In genomic region chr21:44817506-44817880, GRCh38 we compare ENCODE assay signal across 8 cellular contexts. TPM values are rescaled to one million over a fixed set of nuclear protein-coding genes. Genes with fewer than 3 reads are reported as not detected.
DNase-seq lines count a peak whose midpoint lies in the region; ATAC-seq and TF ChIP-seq lines count a peak whose summit lies in the region.

No MANE protein-coding gene starts in this region.

- peak overlapping the region; percentile 33 for H3K27ac Mint-ChIP-seq in activated CD4-positive, alpha-beta memory T cell treated with anti-CD3 and anti-CD28 coated beads for 36 hours

- no peaks in the 10 kb centered on the region for H3K27me3 Mint-ChIP-seq in activated CD4-positive, alpha-beta memory T cell treated with anti-CD3 and anti-CD28 coated beads for 36 hours

- WGBS in right lobe of liver (ENCODE audit: insufficient coverage, low coverage, low lambda C conversion rate, missing lambda C conversion rate), result 0% methylated on average over 2 of the region's 43 CpGs

- H3K36me3 Mint-ChIP-seq in activated CD4-positive, alpha-beta memory T cell treated with anti-CD3 and anti-CD28 coated beads for 36 hours, result peaks cover 3% of the 10 kb centered on the region

- POLR2A ChIA-PET in activated CD4-positive, alpha-beta memory T cell treated with anti-CD3 and anti-CD28 coated beads for 36 hours (lab: Charles Lee), result interaction anchor here (0.6 to 1.1 kb wide), 2 partner anchors 16 to 56 kb away, joined by 6 to 9 read pairs; partner anchors contain the start of genes PTTG1IP and UBE2G2

- ATAC-seq in GM19043 (IDR thresholded peaks at IDR 0.05; ENCODE audit: low read depth, unreplicated experiment) (peak; percentile 64), HG03354 (IDR thresholded peaks at IDR 0.05; ENCODE audit: poor library complexity, severe bottlenecking, unreplicated experiment) (peak; percentile 69), right lobe of liver (peak; percentile 90 to 98 (median 96))

- no peaks in the 10 kb centered on the region for H3K27me3 ChIP-seq in right lobe of liver

- H3K9me3 Mint-ChIP-seq in activated CD4-positive, alpha-beta memory T cell treated with anti-CD3 and anti-CD28 coated beads for 36 hours, result peaks cover 17% of the 10 kb centered on the region

- TF ChIP-seq CTCF in AG09319 (IDR thresholded peaks at IDR 0.05; ENCODE audit: low read depth, low read length) (no peak), right lobe of liver (IDR thresholded peaks at IDR 0.05) (no peak)

- CTCF ChIA-PET in activated CD4-positive, alpha-beta memory T cell treated with anti-CD3 and anti-CD28 coated beads for 36 hours (lab: Charles Lee), result interaction anchor here (0.6 to 1.0 kb wide), 4 partner anchors 16 to 114 kb away, joined by 3 to 11 read pairs (median 4); partner anchors contain the start of gene UBE2G2

- peaks cover 0 to 8% (median 2%) of the 10 kb centered on the region in 4 donors for H3K4me1 ChIP-seq in right lobe of liver

- H3K27ac ChIP-seq in right lobe of liver, result peak overlapping the region in 1 of 3 donors; percentile 71

- no peak for TF ChIP-seq POLR2A in right lobe of liver (IDR thresholded peaks at IDR 0.05)

- intact Hi-C loops in activated CD4-positive, alpha-beta memory T cell treated with anti-CD3 and anti-CD28 coated beads for 36 hours (cut with micrococcal nuclease), result loop anchor here (1.0 to 5.0 kb wide), 4 partner anchors 16 to 265 kb away; partner anchors contain the start of genes PTTG1IP and UBE2G2
- intact Hi-C loops in right lobe of liver (cut with DNase I), result loop anchor here in 1 of 2 donors (10.0 kb wide), 1 partner anchor 117 kb away; no protein-coding TSS in a partner anchor

- peaks cover 0 to 1% (median 0%) of the 10 kb centered on the region in 4 donors for H3K9me3 ChIP-seq in right lobe of liver

- peak overlapping the region; percentile 72 for H3K4me3 Mint-ChIP-seq in activated CD4-positive, alpha-beta memory T cell treated with anti-CD3 and anti-CD28 coated beads for 36 hours

- H3K4me3 ChIP-seq in right lobe of liver, result peak overlapping the region; percentile 63 to 67 (median 65)

- peaks cover 11% of the 10 kb centered on the region for H3K4me1 Mint-ChIP-seq in activated CD4-positive, alpha-beta memory T cell treated with anti-CD3 and anti-CD28 coated beads for 36 hours (ENCODE audit: low read depth)

- DNase-seq in AG09319 (ENCODE audit: extremely low read depth, low read depth) (peak; percentile 79), NCI-H526 (lab: John Stamatoyannopoulos, UW) (peak; percentile 17 to 87), dermis microvascular lymphatic vessel endothelial cell (ENCODE audit: low read depth in 2 of 2) (peak; percentile 60 to 92), right lobe of liver (peak; percentile 95 to 96 (median 96))
- peak; percentile 95 for DNase-seq in activated CD4-positive, alpha-beta memory T cell treated with anti-CD3 and anti-CD28 coated beads for 36 hours
- peak; percentile 89 for DNase-seq in stimulated activated CD4-positive, alpha-beta T cell treated with anti-CD3 and anti-CD28 coated beads, Interleukin-2, amount 100 ng/mL, for 4 hours (ENCODE audit: low read depth)

- peaks cover 0 to 2% (median under 1%) of the 10 kb centered on the region in 4 donors for H3K36me3 ChIP-seq in right lobe of liver

RNA-seq across cellular contexts. Expression of gene SUMO3, which starts 0.4 kb away (rescaled TPM):
- total RNA-seq in activated CD4-positive, alpha-beta memory T cell treated with anti-CD3 and anti-CD28 coated beads for 36 hours, result 10 to 100 TPM; 77.2 to 77.6 TPM
- total RNA-seq in dermis microvascular lymphatic vessel endothelial cell (72.7 and 86.4 TPM in 2 replicates), right lobe of liver (10 to 100 TPM; 33.4 to 41.2 (median 36.6) TPM)

RNA-seq across cellular contexts. Expression of gene UBE2G2, which starts 15.9 kb away (rescaled TPM):
- total RNA-seq in activated CD4-positive, alpha-beta memory T cell treated with anti-CD3 and anti-CD28 coated beads for 36 hours, result 10 to 100 TPM; 87.6 to 96.0 TPM
- total RNA-seq in dermis microvascular lymphatic vessel endothelial cell (65.0 and 106 TPM in 2 replicates), right lobe of liver (10 to 100 TPM; 41.5 to 54.6 (median 49.9) TPM)

RNA-seq across cellular contexts. Expression of gene PTTG1IP, which starts 56.0 kb away (rescaled TPM):
- 10 to 100 TPM; 43.0 to 44.4 TPM for total RNA-seq in activated CD4-positive, alpha-beta memory T cell treated with anti-CD3 and anti-CD28 coated beads for 36 hours
- total RNA-seq in dermis microvascular lymphatic vessel endothelial cell, result 256 and 343 TPM in 2 replicates
- 100 to 1,000 TPM in 3 of 6 experiments, 10 to 100 TPM in 3; 54.3 to 195 (median 140) TPM for total RNA-seq in right lobe of liver
